12 cellular contexts compared by ENCODE assay signal in genomic region chr16:81599034-81599744, GRCh38.
DNase-seq lines count a peak whose midpoint lies in the region; ATAC-seq and TF ChIP-seq lines count a peak whose summit lies in the region.
"Had no signal": no experiment of that assay in that cellular context is flagged by ENCODE, and none has a peak within 500 bp of the region (broad histone marks: within the 10 kb centered on the region; RNA-seq: fewer than 3 reads in every experiment).

No MANE protein-coding gene starts in this region.

- no peak overlapping the region for H3K4me3 Mint-ChIP-seq in brain
- H3K4me3 Mint-ChIP-seq in naive thymus-derived CD8-positive, alpha-beta T cell: no peak overlapping the region
- no peak overlapping the region for H3K4me3 Mint-ChIP-seq in activated CD4-positive, alpha-beta T cell treated with anti-CD3 and anti-CD28 coated beads, Interleukin-2, amount 10 ng/mL, durations not matched to agents 24 days and 14 days
- H3K4me3 Mint-ChIP-seq: CD14-positive monocyte had no signal

- POLR2A ChIA-PET in naive thymus-derived CD8-positive, alpha-beta T cell (lab: Charles Lee): no interaction called here

- H3K27me3 Mint-ChIP-seq in brain: no peaks in the 10 kb centered on the region
- no peaks in the 10 kb centered on the region for H3K27me3 Mint-ChIP-seq in naive thymus-derived CD8-positive, alpha-beta T cell
- no peaks in the 10 kb centered on the region for H3K27me3 Mint-ChIP-seq in activated CD4-positive, alpha-beta T cell treated with anti-CD3 and anti-CD28 coated beads, Interleukin-2, amount 10 ng/mL, durations not matched to agents 24 days and 14 days

- peaks cover 48% of the 10 kb centered on the region for H3K36me3 Mint-ChIP-seq in brain
- peaks cover 0 to 6% (median 0%) of the 10 kb centered on the region in 3 donors for H3K36me3 Mint-ChIP-seq in naive thymus-derived CD8-positive, alpha-beta T cell
- no peaks in the 10 kb centered on the region for H3K36me3 Mint-ChIP-seq in activated CD4-positive, alpha-beta T cell treated with anti-CD3 and anti-CD28 coated beads, Interleukin-2, amount 10 ng/mL, durations not matched to agents 24 days and 14 days (ENCODE audit: low read depth)

- DNase-seq in COR-L47 (lab: John Stamatoyannopoulos, UW) (peak; percentile 85), NCI-H1105 treated with DMSO at 0.1 percent for 48 hours (lab: John Stamatoyannopoulos, UW) (peak; percentile 62), epidermal melanocyte (ENCODE audit: insufficient read length, low spot score) (no peak), OCI-M2 (lab: John Stamatoyannopoulos, UW; ENCODE audit: unreplicated experiment) (no peak)
- peak in 1 of 10 donors; percentile 18 for DNase-seq in naive thymus-derived CD8-positive, alpha-beta T cell
- no peak for DNase-seq in activated CD4-positive, alpha-beta T cell treated with anti-CD3 and anti-CD28 coated beads, Interleukin-2, amount 10 ng/mL, durations not matched to agents 24 days and 14 days
- DNase-seq: NCI-H1694; stimulated activated CD4-positive, alpha-beta T cell treated with anti-CD3 and anti-CD28 coated beads, Interleukin-2, amount 100 ng/mL, for 48 hours had no signal

- no peak for TF ChIP-seq CTCF in brain (conservative IDR thresholded peaks at IDR 0.05)

- H3K4me1 Mint-ChIP-seq in brain: peaks cover 57% of the 10 kb centered on the region
- peaks cover 15 to 32% (median 24%) of the 10 kb centered on the region in 4 donors for H3K4me1 Mint-ChIP-seq in naive thymus-derived CD8-positive, alpha-beta T cell
- peaks cover 17% of the 10 kb centered on the region for H3K4me1 Mint-ChIP-seq in activated CD4-positive, alpha-beta T cell treated with anti-CD3 and anti-CD28 coated beads, Interleukin-2, amount 10 ng/mL, durations not matched to agents 24 days and 14 days

- peak overlapping the region in 4 of 5 experiments; percentile 14 to 93 (median 40) for H3K27ac Mint-ChIP-seq in brain
- H3K27ac Mint-ChIP-seq in naive thymus-derived CD8-positive, alpha-beta T cell: peak overlapping the region in 6 of 10 donors; percentile 19 to 74 (median 46)
- H3K27ac Mint-ChIP-seq in activated CD4-positive, alpha-beta T cell treated with anti-CD3 and anti-CD28 coated beads, Interleukin-2, amount 10 ng/mL, durations not matched to agents 24 days and 14 days: no peak overlapping the region

- H3K9me3 Mint-ChIP-seq in brain: peaks cover 0 to 9% (median 0%) of the 10 kb centered on the region in 5 experiments
- no peaks in the 10 kb centered on the region for H3K9me3 Mint-ChIP-seq in naive thymus-derived CD8-positive, alpha-beta T cell
- no peaks in the 10 kb centered on the region for H3K9me3 Mint-ChIP-seq in activated CD4-positive, alpha-beta T cell treated with anti-CD3 and anti-CD28 coated beads, Interleukin-2, amount 10 ng/mL, durations not matched to agents 24 days and 14 days

- intact Hi-C loops in activated CD4-positive, alpha-beta T cell treated with anti-CD3 and anti-CD28 coated beads, Interleukin-2, amount 10 ng/mL, durations not matched to agents 24 days and 14 days (cut with micrococcal nuclease): no loop called here

- no peak for ATAC-seq in naive thymus-derived CD8-positive, alpha-beta T cell
- ATAC-seq in GM21528 (IDR thresholded peaks at IDR 0.05; ENCODE audit: low FRiP score, unreplicated experiment): no peak
- ATAC-seq: left lobe of liver had no signal

Comparison
In these comparisons a context has a peak if more than half of its experiments do, and no peak if none do; other contexts are left out.
1. DNase-seq: peak in COR-L47 (single experiment) and NCI-H1105 treated with DMSO at 0.1 percent for 48 hours (single experiment); none in epidermal melanocyte (single experiment), OCI-M2 (single experiment) and activated CD4-positive, alpha-beta T cell treated with anti-CD3 and anti-CD28 coated beads, Interleukin-2, amount 10 ng/mL, durations not matched to agents 24 days and 14 days (single experiment).